Comparison of ENCODE assay signal across 8 cellular contexts in genomic region chr14:93207468-93208308, GRCh38. TPM values are rescaled to one million over a fixed set of nuclear protein-coding genes. Genes with fewer than 3 reads are reported as not detected.
DNase-seq lines count a peak whose midpoint lies in the region; ATAC-seq and FAIRE-seq lines count a peak whose summit lies in the region.

No MANE protein-coding gene starts in this region.

- H3K9me3 Mint-ChIP-seq in stimulated activated effector memory CD8-positive, alpha-beta T cell treated with anti-CD3 and anti-CD28 coated beads, Interleukin-12 subunit alpha, Interleukin-12 subunit beta, amount 100 ng/mL, for 72 hours = no peaks in the 10 kb centered on the region

- peak overlapping the region; percentile 97 for H3K27ac Mint-ChIP-seq in stimulated activated effector memory CD8-positive, alpha-beta T cell treated with anti-CD3 and anti-CD28 coated beads, Interleukin-12 subunit alpha, Interleukin-12 subunit beta, amount 100 ng/mL, for 72 hours

- DNase-seq in DMS53 (lab: John Stamatoyannopoulos, UW) = peak; percentile 61
- DNase-seq in DMS53 treated with DMSO at 0.1 percent for 48 hours (lab: John Stamatoyannopoulos, UW; ENCODE audit: unreplicated experiment) = no peak
- DNase-seq in HTR-8/SVneo (ENCODE audit: insufficient read length, low spot score) = peak; percentile 63
- DNase-seq in SHP77 (lab: John Stamatoyannopoulos, UW) = peak; percentile 36 to 47
- peak; percentile 53 for DNase-seq in cerebellum (ENCODE audit: low spot score)
- peak; percentile 48 for DNase-seq in kidney glomerular epithelial cell (lab: John Stamatoyannopoulos, UW)
- DNase-seq in stimulated activated effector memory CD8-positive, alpha-beta T cell treated with anti-CD3 and anti-CD28 coated beads, Interleukin-12 subunit alpha, Interleukin-12 subunit beta, amount 100 ng/mL, for 72 hours (ENCODE audit: low spot score in 2 of 2) = no peak

- H3K4me1 Mint-ChIP-seq in stimulated activated effector memory CD8-positive, alpha-beta T cell treated with anti-CD3 and anti-CD28 coated beads, Interleukin-12 subunit alpha, Interleukin-12 subunit beta, amount 100 ng/mL, for 72 hours = peaks cover 33% of the 10 kb centered on the region

- peak overlapping the region; percentile 100 for H3K4me3 Mint-ChIP-seq in stimulated activated effector memory CD8-positive, alpha-beta T cell treated with anti-CD3 and anti-CD28 coated beads, Interleukin-12 subunit alpha, Interleukin-12 subunit beta, amount 100 ng/mL, for 72 hours

- peaks cover 84% of the 10 kb centered on the region for H3K36me3 Mint-ChIP-seq in stimulated activated effector memory CD8-positive, alpha-beta T cell treated with anti-CD3 and anti-CD28 coated beads, Interleukin-12 subunit alpha, Interleukin-12 subunit beta, amount 100 ng/mL, for 72 hours

- no peak for FAIRE-seq in HTR-8/SVneo (lab: Jason Lieb, UNC)

- ATAC-seq in GM21528 (IDR thresholded peaks at IDR 0.05; ENCODE audit: low FRiP score, unreplicated experiment) = peak; percentile 46
- ATAC-seq in stimulated activated effector memory CD8-positive, alpha-beta T cell treated with anti-CD3 and anti-CD28 coated beads, Interleukin-12 subunit alpha, Interleukin-12 subunit beta, amount 100 ng/mL, for 72 hours = peak; percentile 61

RNA-seq across cellular contexts. Expression of gene UBR7, which starts 0.6 kb away (rescaled TPM):
- total RNA-seq in cerebellum = 26.9 TPM

RNA-seq across cellular contexts. Expression of gene GON7, which starts 0.8 kb away (rescaled TPM):
- total RNA-seq in cerebellum = 10.2 TPM

RNA-seq across cellular contexts. Expression of gene LYSET, which starts 22.6 kb away (rescaled TPM):
- 16.1 TPM for total RNA-seq in cerebellum

RNA-seq across cellular contexts. Expression of gene MOAP1, which starts 23.0 kb away (rescaled TPM):
- total RNA-seq in cerebellum = 46.5 TPM

Comparison
In these comparisons a context has a peak if more than half of its experiments do, and no peak if none do; other contexts are left out.
1. DNase-seq: peak in DMS53 (single experiment), HTR-8/SVneo (single experiment), SHP77 (2 of 2), cerebellum (single experiment) and kidney glomerular epithelial cell (single experiment); none in DMS53 treated with DMSO at 0.1 percent for 48 hours (single experiment) and stimulated activated effector memory CD8-positive, alpha-beta T cell treated with anti-CD3 and anti-CD28 coated beads, Interleukin-12 subunit alpha, Interleukin-12 subunit beta, amount 100 ng/mL, for 72 hours (0 of 2).